27 cellular contexts compared by ENCODE assay signal in genomic region chr10:60872451-60872850, GRCh38.
"Had no signal": no experiment of that assay in that cellular context is flagged by ENCODE, and none has a peak within 500 bp of the region (broad histone marks: within the 10 kb centered on the region; RNA-seq: fewer than 3 reads in every experiment).

No MANE protein-coding gene starts in this region.

- H3K36me3 ChIP-seq: ovary, uterus had no signal

- H3K27me3 ChIP-seq: left lung, ovary, tibial nerve, uterus had no signal

- ATAC-seq: left colon; left lung; lower lobe of right lung; naive thymus-derived CD4-positive, alpha-beta T cell; natural killer cell treated with Interleukin-12 subunit alpha and Interleukin-12 subunit beta and Interleukin-15 and Interleukin-18, amount 100 ng/mL, for 72 hours; right cardiac atrium; sciatic nerve; stimulated activated memory B cell treated with anti-CD40 and anti-IgM and Interleukin-4, amounts not matched to agents 10 μg/mL and 1 μg/mL and 100 μg/mL, for 72 hours; stimulated activated naive CD8-positive, alpha-beta T cell treated with anti-CD3 and anti-CD28 coated beads, Interleukin-15, amount 100 ng/mL, for 72 hours had no signal

- DNase-seq: hypothalamus; immature natural killer cell; kidney; left colon; left lung; lower lobe of right lung; mammary epithelial cell; mesenchymal stem cell; naive thymus-derived CD4-positive, alpha-beta T cell; ovary; retina; right cardiac atrium; stimulated activated CD4-positive, alpha-beta T cell treated with anti-CD3 and anti-CD28 coated beads, Interleukin-1b, Interleukin-23, amount 100 ng/mL, for 48 hours; stimulated activated CD4-positive, alpha-beta T cell treated with anti-CD3 and anti-CD28 coated beads, Interleukin-2, amount 100 ng/mL, for 48 hours; stimulated activated CD4-positive, alpha-beta T cell treated with anti-CD3 and anti-CD28 coated beads, Interleukin-4, amount 100 ng/mL, for 4 hours; stimulated activated CD8-positive, alpha-beta memory T cell treated with anti-CD3 and anti-CD28 coated beads, Interleukin-4, amount 100 ng/mL, for 48 hours; stimulated activated naive CD4-positive, alpha-beta T cell treated with Interleukin-2 at 50 U/mL for 16 hours; stimulated activated naive CD8-positive, alpha-beta T cell treated with anti-CD3 and anti-CD28 coated beads, Interleukin-15, amount 100 ng/mL, for 72 hours; substantia nigra; uterus had no signal

- H3K27ac ChIP-seq: left lung, lower lobe of right lung, ovary, tibial nerve, uterus had no signal

- H3K9me3 Mint-ChIP-seq: natural killer cell treated with Interleukin-12 subunit alpha and Interleukin-12 subunit beta and Interleukin-15 and Interleukin-18, amount 100 ng/mL, for 72 hours; stimulated activated memory B cell treated with anti-CD40 and anti-IgM and Interleukin-4, amounts not matched to agents 10 μg/mL and 1 μg/mL and 100 μg/mL, for 72 hours; stimulated activated naive CD8-positive, alpha-beta T cell treated with anti-CD3 and anti-CD28 coated beads, Interleukin-15, amount 100 ng/mL, for 72 hours; type B pancreatic cell had no signal

- H3K4me1 ChIP-seq: left lung, lower lobe of right lung, tibial nerve, uterus had no signal

- H3K4me3 ChIP-seq: left lung, lower lobe of right lung, ovary, smooth muscle cell, tibial nerve, uterus had no signal

- H3K9me3 ChIP-seq: left lung, lower lobe of right lung, ovary, tibial nerve, uterus had no signal

- H3K4me2 ChIP-seq: smooth muscle cell had no signal

- H3K36me3 Mint-ChIP-seq: immature natural killer cell; naive thymus-derived CD4-positive, alpha-beta T cell; natural killer cell treated with Interleukin-12 subunit alpha and Interleukin-12 subunit beta and Interleukin-15 and Interleukin-18, amount 100 ng/mL, for 72 hours; stimulated activated memory B cell treated with anti-CD40 and anti-IgM and Interleukin-4, amounts not matched to agents 10 μg/mL and 1 μg/mL and 100 μg/mL, for 72 hours had no signal

- H3K27ac Mint-ChIP-seq: immature natural killer cell; naive thymus-derived CD4-positive, alpha-beta T cell; natural killer cell treated with Interleukin-12 subunit alpha and Interleukin-12 subunit beta and Interleukin-15 and Interleukin-18, amount 100 ng/mL, for 72 hours; progenitor cell of endocrine pancreas; stimulated activated memory B cell treated with anti-CD40 and anti-IgM and Interleukin-4, amounts not matched to agents 10 μg/mL and 1 μg/mL and 100 μg/mL, for 72 hours; stimulated activated naive CD8-positive, alpha-beta T cell treated with anti-CD3 and anti-CD28 coated beads, Interleukin-15, amount 100 ng/mL, for 72 hours; type B pancreatic cell had no signal
